Comparison of ENCODE assay signal across 14 cellular contexts in the genomic region with DNA sequence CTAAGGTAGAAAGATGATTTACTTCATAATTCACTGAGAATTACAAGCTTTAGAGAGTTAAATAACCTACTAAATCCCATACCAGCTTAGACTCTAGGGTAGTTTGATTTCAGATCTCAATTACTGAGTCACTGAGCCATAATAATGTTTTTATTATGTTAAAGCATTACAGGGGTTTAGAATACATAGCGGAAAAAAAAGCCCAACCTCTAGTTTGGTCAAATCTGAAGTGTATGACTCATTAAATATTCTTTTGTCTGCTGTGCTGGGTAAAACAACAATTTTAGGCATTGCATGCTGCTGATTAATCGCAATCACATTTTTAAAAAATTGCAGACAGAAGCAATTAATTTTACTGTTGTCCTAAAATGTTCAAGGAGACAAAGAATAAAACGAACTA. TPM values are rescaled to one million over a fixed set of nuclear protein-coding genes. Genes with fewer than 3 reads are reported as not detected.
A peak's percentile ranks its signal among the peaks of the same experiment; 100 is the strongest.
DNase-seq lines count a peak whose midpoint lies in the region; ATAC-seq and TF ChIP-seq lines count a peak whose summit lies in the region.
"Had no signal": no experiment of that assay in that cellular context is flagged by ENCODE, and none has a peak within 500 bp of the region (broad histone marks: within the 10 kb centered on the region; RNA-seq: fewer than 3 reads in every experiment).

No MANE protein-coding gene starts in this region.

- no peak overlapping the region for H2AFZ ChIP-seq in SK-N-SH (ENCODE audit: low read depth)
- H2AFZ ChIP-seq in neural progenitor cell (replicated peaks), result no peak overlapping the region

- peaks cover 2% of the 10 kb centered on the region for H3K36me3 Mint-ChIP-seq in neural progenitor cell
- H3K36me3 Mint-ChIP-seq: CD4-positive, alpha-beta memory T cell had no signal

- peaks cover 2% of the 10 kb centered on the region for H3K9me3 Mint-ChIP-seq in neural progenitor cell

- H3K27ac Mint-ChIP-seq in neural progenitor cell, result no peak overlapping the region
- H3K27ac Mint-ChIP-seq: CD4-positive, alpha-beta memory T cell had no signal

- H3F3A ChIP-seq in SK-N-SH (replicated peaks; ENCODE audit: insufficient read depth) (no peaks in the 10 kb centered on the region), neural progenitor cell (ENCODE audit: low read depth) (peaks cover 12% of the 10 kb centered on the region)

- whole genome bisulfite sequencing in SK-N-SH (ENCODE audit: low lambda C conversion rate), result 22% methylated on average over 3 of the region's 3 CpGs

- H3K27ac ChIP-seq in SK-N-SH (ENCODE audit: low read depth in 2 of 2, low read length in 1 of 2) (no peak overlapping the region), neural progenitor cell (peak overlapping the region; percentile 18)
- H3K27ac ChIP-seq: C4-2B had no signal

- no peak for DNase-seq in SK-N-SH
- DNase-seq in M059J (ENCODE audit: low read depth), result peak; percentile 12
- peak; percentile 2 for DNase-seq in astrocyte of the spinal cord (ENCODE audit: low read depth, low spot score)
- DNase-seq in neural progenitor cell (ENCODE audit: low spot score), result no peak
- DNase-seq in midbrain (lab: John Stamatoyannopoulos, UW), result no peak
- DNase-seq in putamen (ENCODE audit: low spot score), result no peak
- no peak for DNase-seq in GM13977 (ENCODE audit: low spot score)
- DNase-seq: BE2C; CD4-positive, alpha-beta memory T cell; COR-L47 had no signal

- peaks cover 30% of the 10 kb centered on the region for H3K4me1 Mint-ChIP-seq in neural progenitor cell
- H3K4me1 Mint-ChIP-seq: CD4-positive, alpha-beta memory T cell had no signal

- TF ChIP-seq RAD21 in SK-N-SH (IDR thresholded peaks at IDR 0.05; ENCODE audit: low read length), result no peak

- in situ Hi-C loops in astrocyte of the spinal cord (cut with HindIII; ENCODE audit: low sequenced_read_pairs) (no loop called here), GM13977 (cut with MboI; ENCODE audit: low pct_unique_long_range_greater_than_20kb, low sequenced_read_pairs, unreplicated experiment) (no loop called here)

- no peak overlapping the region for H3K4me3 ChIP-seq in SK-N-SH (ENCODE audit: low read depth in 2 of 2, low read length in 1 of 2)
- H3K4me3 ChIP-seq in astrocyte of the spinal cord (ENCODE audit: low read depth, low read length), result no peak overlapping the region
- H3K4me3 ChIP-seq in neural progenitor cell, result no peak overlapping the region

- no peak overlapping the region for H3K4me3 Mint-ChIP-seq in neural progenitor cell
- H3K4me3 Mint-ChIP-seq: CD4-positive, alpha-beta memory T cell had no signal

- no peak overlapping the region for H3K4me2 ChIP-seq in SK-N-SH
- peak overlapping the region; percentile 52 for H3K4me2 ChIP-seq in neural progenitor cell

- POLR2A ChIA-PET in SK-N-SH (lab: Yijun Ruan, JAX), result no interaction called here

- H3K79me2 ChIP-seq in SK-N-SH (ENCODE audit: insufficient read depth) (no peaks in the 10 kb centered on the region), neural progenitor cell (ENCODE audit: low read depth) (no peaks in the 10 kb centered on the region)

- H3K9ac ChIP-seq in SK-N-SH (no peak overlapping the region), neural progenitor cell (no peak overlapping the region)

- CTCF ChIA-PET in SK-N-SH (lab: Yijun Ruan, JAX), result no interaction called here

- H3K9me3 ChIP-seq in SK-N-SH, result no peaks in the 10 kb centered on the region
- H3K9me3 ChIP-seq in neural progenitor cell (ENCODE audit: low read depth), result peaks cover 3% of the 10 kb centered on the region
- H3K9me3 ChIP-seq: BE2C had no signal

- H4K20me1 ChIP-seq in SK-N-SH (ENCODE audit: insufficient read depth) (no peaks in the 10 kb centered on the region), neural progenitor cell (ENCODE audit: low read depth) (no peaks in the 10 kb centered on the region)

- H3K36me3 ChIP-seq in SK-N-SH (replicated peaks in 1 of 2; ENCODE audit: control insufficient read depth in 1 of 2, insufficient read depth in 2 of 2, low read length in 1 of 2) (no peaks in the 10 kb centered on the region), neural progenitor cell (no peaks in the 10 kb centered on the region)
- H3K36me3 ChIP-seq: BE2C had no signal

- no peak for ATAC-seq in SK-N-SH treated with all-trans-retinoic acid at 6 μM for 48 hours
- ATAC-seq: HCT116 had no signal

- H3K27me3 ChIP-seq in SK-N-SH (ENCODE audit: insufficient read depth) (no peaks in the 10 kb centered on the region), neural progenitor cell (no peaks in the 10 kb centered on the region)
- H3K27me3 ChIP-seq: BE2C had no signal

- TF ChIP-seq CTCF in SK-N-SH (IDR thresholded peaks at IDR 0.05) (no peak), astrocyte of the spinal cord (IDR thresholded peaks at IDR 0.05; ENCODE audit: low read depth, low read length) (no peak), neural progenitor cell (IDR thresholded peaks at IDR 0.05) (no peak), GM13977 (IDR thresholded peaks at IDR 0.05; ENCODE audit: extremely low read depth, insufficient read depth, missing control alignments) (no peak)

- no peak for TF ChIP-seq EP300 in SK-N-SH (IDR thresholded peaks at IDR 0.05; ENCODE audit: borderline replicate concordance in 1 of 2, low read depth in 1 of 2, low read length in 1 of 2)

- no peaks in the 10 kb centered on the region for H3K4me1 ChIP-seq in SK-N-SH (ENCODE audit: control insufficient read depth in 1 of 2, insufficient read depth in 2 of 2, low read depth in 1 of 2, low read length in 1 of 2)
- peaks cover 27% of the 10 kb centered on the region for H3K4me1 ChIP-seq in neural progenitor cell
- H3K4me1 ChIP-seq: BE2C had no signal

- no peaks in the 10 kb centered on the region for H3K9me2 ChIP-seq in SK-N-SH

- H3K27me3 Mint-ChIP-seq in neural progenitor cell (ENCODE audit: insufficient read depth, low read depth), result no peaks in the 10 kb centered on the region
- H3K27me3 Mint-ChIP-seq: CD4-positive, alpha-beta memory T cell had no signal

TF ChIP-seq in SK-N-SH treated with all-trans-retinoic acid at 6 μM for 48 hours, 23 proteins besides CTCF, POLR2A, EP300 and RAD21:
- no peak for TF ChIP-seq GLIS3 (CRISPR knock-in tag; IDR thresholded peaks at IDR 0.05)
- peak; percentile 28; the same call in 1 of the 2 replicates for TF ChIP-seq ISL1 (CRISPR knock-in tag; IDR thresholded peaks at IDR 0.05)
TF ChIP-seq in SK-N-SH treated with all-trans-retinoic acid at 6 μM for 48 hours: peak in this region for 1.

TF ChIP-seq in SK-N-SH, 30 proteins besides CTCF, POLR2A, EP300 and RAD21 (continues in another document):
- TF ChIP-seq POLR2AphosphoS5 (IDR thresholded peaks at IDR 0.05; ENCODE audit: low read depth, low read length), result no peak
- TF ChIP-seq JUND (IDR thresholded peaks at IDR 0.05), result no peak
- no peak for TF ChIP-seq YY1 (IDR thresholded peaks at IDR 0.05; ENCODE audit: low read depth)
- TF ChIP-seq, protein P1, sequence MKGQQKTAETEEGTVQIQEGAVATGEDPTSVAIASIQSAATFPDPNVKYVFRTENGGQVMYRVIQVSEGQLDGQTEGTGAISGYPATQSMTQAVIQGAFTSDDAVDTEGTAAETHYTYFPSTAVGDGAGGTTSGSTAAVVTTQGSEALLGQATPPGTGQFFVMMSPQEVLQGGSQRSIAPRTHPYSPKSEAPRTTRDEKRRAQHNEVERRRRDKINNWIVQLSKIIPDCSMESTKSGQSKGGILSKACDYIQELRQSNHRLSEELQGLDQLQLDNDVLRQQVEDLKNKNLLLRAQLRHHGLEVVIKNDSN (IDR thresholded peaks at IDR 0.05; ENCODE audit: borderline replicate concordance, low read depth), result no peak
- no peak for TF ChIP-seq RXRA (IDR thresholded peaks at IDR 0.05; ENCODE audit: borderline replicate concordance, low read depth)
- TF ChIP-seq RFX5 (IDR thresholded peaks at IDR 0.05; ENCODE audit: low read length), result no peak
- no peak for TF ChIP-seq EZH2phosphoT487 (IDR thresholded peaks at IDR 0.05; ENCODE audit: borderline replicate concordance, low read depth)
- no peak for TF ChIP-seq NRF1 (IDR thresholded peaks at IDR 0.05; ENCODE audit: low read depth, low read length)
- no peak for TF ChIP-seq ELF1 (IDR thresholded peaks at IDR 0.05)
- TF ChIP-seq NFIC (IDR thresholded peaks at IDR 0.05; ENCODE audit: borderline replicate concordance), result no peak
- TF ChIP-seq, protein P2, sequence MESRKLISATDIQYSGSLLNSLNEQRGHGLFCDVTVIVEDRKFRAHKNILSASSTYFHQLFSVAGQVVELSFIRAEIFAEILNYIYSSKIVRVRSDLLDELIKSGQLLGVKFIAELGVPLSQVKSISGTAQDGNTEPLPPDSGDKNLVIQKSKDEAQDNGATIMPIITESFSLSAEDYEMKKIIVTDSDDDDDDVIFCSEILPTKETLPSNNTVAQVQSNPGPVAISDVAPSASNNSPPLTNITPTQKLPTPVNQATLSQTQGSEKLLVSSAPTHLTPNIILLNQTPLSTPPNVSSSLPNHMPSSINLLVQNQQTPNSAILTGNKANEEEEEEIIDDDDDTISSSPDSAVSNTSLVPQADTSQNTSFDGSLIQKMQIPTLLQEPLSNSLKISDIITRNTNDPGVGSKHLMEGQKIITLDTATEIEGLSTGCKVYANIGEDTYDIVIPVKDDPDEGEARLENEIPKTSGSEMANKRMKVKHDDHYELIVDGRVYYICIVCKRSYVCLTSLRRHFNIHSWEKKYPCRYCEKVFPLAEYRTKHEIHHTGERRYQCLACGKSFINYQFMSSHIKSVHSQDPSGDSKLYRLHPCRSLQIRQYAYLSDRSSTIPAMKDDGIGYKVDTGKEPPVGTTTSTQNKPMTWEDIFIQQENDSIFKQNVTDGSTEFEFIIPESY (IDR thresholded peaks at IDR 0.05; ENCODE audit: borderline replicate concordance, low read depth), result no peak
- no peak for TF ChIP-seq TCF12 (IDR thresholded peaks at IDR 0.05)

RNA-seq across cellular contexts. Expression of a gene that starts 48.5 kb away (rescaled TPM):
- not detected in 2 replicates for polyA plus RNA-seq in SK-N-SH (2012; rRNA removed)
- not detected in 2 replicates for polyA plus RNA-seq in SK-N-SH (2012; cell fraction: cytosol; rRNA removed)
- polyA plus RNA-seq in SK-N-SH (2012; cell fraction: nucleus; rRNA removed), result not detected in 2 replicates
- total RNA-seq in M059J (2014; rRNA removed; shearing (Covaris generic)), result not detected in 2 replicates
- total RNA-seq in neural progenitor cell (ENCODE audit: low replicate concordance), result 0.11 and 0.71 TPM in 2 replicates
- total RNA-seq: CD4-positive, alpha-beta memory T cell; Daoy had no signal
- polyA plus RNA-seq: CD4-positive, alpha-beta memory T cell had no signal

Comparison
In these comparisons a context has a peak if more than half of its experiments do, and no peak if none do; other contexts are left out.
1. DNase-seq: peak in M059J (single experiment) and astrocyte of the spinal cord (single experiment); none in SK-N-SH (single experiment), neural progenitor cell (single experiment), midbrain (single experiment), putamen (single experiment) and GM13977 (single experiment).